8 cellular contexts compared by ENCODE assay signal in the genomic region with DNA sequence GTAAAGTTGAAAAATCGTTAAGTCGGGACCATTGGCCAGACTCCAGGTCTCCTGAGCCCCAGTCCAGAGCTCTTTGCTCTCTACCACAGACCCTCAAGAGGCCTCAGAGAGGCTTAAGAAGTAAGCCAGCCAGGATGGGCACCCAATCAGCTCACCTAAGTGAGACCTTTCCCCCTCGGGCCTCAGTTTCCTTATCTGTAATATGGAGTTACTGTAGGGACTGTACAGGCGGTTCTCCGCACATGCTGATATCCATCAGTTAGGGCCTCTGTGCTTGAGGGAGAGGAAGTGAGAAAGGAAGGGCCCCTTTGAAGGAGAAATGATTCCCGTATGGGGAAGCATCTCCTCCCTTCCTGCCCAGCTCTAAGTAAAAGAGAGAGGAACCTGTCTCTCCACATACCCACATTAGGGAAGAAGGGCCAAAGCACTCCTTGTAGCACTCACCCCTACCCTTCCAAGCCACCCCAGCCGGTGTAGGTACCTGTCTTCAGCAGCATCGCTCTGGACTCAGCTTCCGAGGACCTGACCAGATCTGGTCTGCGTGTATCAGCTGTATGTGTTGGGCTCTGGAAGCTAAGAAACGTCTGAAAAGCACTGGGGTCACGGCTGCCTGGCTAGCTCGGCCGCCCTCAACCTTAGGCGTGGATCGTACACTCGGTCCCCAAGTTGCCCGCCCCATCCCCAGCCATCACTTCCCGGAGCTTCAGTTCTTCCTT. TPM values are rescaled to one million over a fixed set of nuclear protein-coding genes. Genes with fewer than 3 reads are reported as not detected.
DNase-seq lines count a peak whose midpoint lies in the region; ATAC-seq and TF ChIP-seq lines count a peak whose summit lies in the region.

No MANE protein-coding gene starts in this region.

- H3K9me2 ChIP-seq in OCI-LY7 (ENCODE audit: insufficient read depth, low read length) = no peaks in the 10 kb centered on the region

- no peaks in the 10 kb centered on the region for H3K27me3 Mint-ChIP-seq in mesothelial cell of epicardium (ENCODE audit: low read depth)

- H3K79me2 ChIP-seq in OCI-LY7 (ENCODE audit: insufficient read depth, low read depth, low read length) = no peaks in the 10 kb centered on the region

- H3K36me3 Mint-ChIP-seq in mesothelial cell of epicardium = peaks cover 6% of the 10 kb centered on the region

- peak overlapping the region; percentile 89 for H3K27ac Mint-ChIP-seq in mesothelial cell of epicardium

- H3K27me3 ChIP-seq in duodenal mucosa (ENCODE audit: control insufficient read depth in 1 of 2, insufficient read depth in 2 of 2, low read length in 2 of 2) = no peaks in the 10 kb centered on the region
- no peaks in the 10 kb centered on the region for H3K27me3 ChIP-seq in vagina

- H2AFZ ChIP-seq in OCI-LY7 (ENCODE audit: low read length) = peak overlapping the region; percentile 84

- H3K4me3 ChIP-seq in OCI-LY7 (ENCODE audit: low read depth, low read length, poor library complexity, severe bottlenecking) (peak overlapping the region; percentile 74), duodenal mucosa (ENCODE audit: low read depth in 1 of 2, low read length in 2 of 2) (peak overlapping the region; percentile 75 to 79), vagina (peak overlapping the region; percentile 64 to 66)

- peak overlapping the region; percentile 84 to 85 for H3K9ac ChIP-seq in duodenal mucosa (ENCODE audit: low read depth in 1 of 2, low read length in 2 of 2)

- H3K4me1 ChIP-seq in OCI-LY7 (ENCODE audit: insufficient read depth, low read length, poor library complexity, severe bottlenecking) (peaks cover 18% of the 10 kb centered on the region), duodenal mucosa (ENCODE audit: control insufficient read depth in 1 of 2, insufficient read depth in 2 of 2, low read length in 2 of 2) (peaks cover 31% of the 10 kb centered on the region in 2 donors), vagina (peaks cover 37% of the 10 kb centered on the region)

- H3K4me2 ChIP-seq in OCI-LY7 (ENCODE audit: low read length) = peak overlapping the region; percentile 85

- H3K36me3 ChIP-seq in OCI-LY7 (ENCODE audit: insufficient read depth, low read length) (peaks cover 23% of the 10 kb centered on the region; the same call in 1 of the 2 replicates), duodenal mucosa (ENCODE audit: control insufficient read depth in 1 of 2, insufficient read depth in 2 of 2, low read length in 2 of 2) (peaks cover 14 to 33% of the 10 kb centered on the region in 2 donors), vagina (peaks cover 0 to 17% of the 10 kb centered on the region in 2 donors)

- H3K4me1 Mint-ChIP-seq in mesothelial cell of epicardium = peaks cover 34% of the 10 kb centered on the region

- intact Hi-C loops in OCI-LY7 (cut with micrococcal nuclease; ENCODE audit: unreplicated experiment) (no loop called here), vagina (cut with DNase I) (loop anchor here (10.0 kb wide), 1 partner anchor 375 kb away; no protein-coding TSS in a partner anchor)

- POLR2A ChIA-PET in OCI-LY7 (lab: Charles Lee) = interaction anchor here (0.6 to 1.2 kb wide), 3 partner anchors 9 to 80 kb away, joined by 3 read pairs; a partner anchor contains a TSS

- in situ Hi-C loops in G401 (cut with HindIII; ENCODE audit: low sequenced_read_pairs) = no loop called here

- H3K9me3 Mint-ChIP-seq in mesothelial cell of epicardium = no peaks in the 10 kb centered on the region

- CTCF ChIA-PET in OCI-LY7 (lab: Charles Lee; ENCODE audit: unreplicated experiment) = interaction anchor here (0.5 to 1.5 kb wide), 4 partner anchors 8 to 584 kb away, joined by 3 to 4 read pairs (median 3); a partner anchor contains a TSS

- TF ChIP-seq POLR2A in vagina (IDR thresholded peaks at IDR 0.05) = no peak

- DNase-seq in CD1c-positive myeloid dendritic cell (ENCODE audit: extremely low spot score) (peak; percentile 86), OCI-LY7 (ENCODE audit: low spot score) (peak; percentile 39), mesothelial cell of epicardium (ENCODE audit: low spot score in 2 of 2, unreplicated experiment in 2 of 2) (no peak), vagina (ENCODE audit: extremely low spot score in 2 of 2) (no peak), cerebellar cortex (ENCODE audit: low spot score) (no peak), G401 (ENCODE audit: low spot score) (no peak)

- BruUV-seq in OCI-LY7 (replicated peaks; lab: Mats Ljungman, UMichigan) = TSS peak; percentile 93

- H3K27ac ChIP-seq in OCI-LY7 (ENCODE audit: low read depth, low read length, poor library complexity, severe bottlenecking) = peak overlapping the region; percentile 38
- H3K27ac ChIP-seq in duodenal mucosa (ENCODE audit: low read depth, low read length) = peak overlapping the region; percentile 92
- H3K27ac ChIP-seq in vagina = peak overlapping the region; percentile 86

- H4K20me1 ChIP-seq in OCI-LY7 (ENCODE audit: insufficient read depth, low read length) = no peaks in the 10 kb centered on the region

- H3K9me3 ChIP-seq in OCI-LY7 (ENCODE audit: low read length) (no peaks in the 10 kb centered on the region), duodenal mucosa (ENCODE audit: control insufficient read depth in 1 of 2, low read length in 2 of 2) (no peaks in the 10 kb centered on the region), vagina (no peaks in the 10 kb centered on the region)

- peak overlapping the region; percentile 78 for H3K4me3 Mint-ChIP-seq in mesothelial cell of epicardium

- ATAC-seq in GM21526 (IDR thresholded peaks at IDR 0.05; ENCODE audit: low FRiP score, unreplicated experiment) = peak; percentile 7

- TF ChIP-seq CTCF in OCI-LY7 (conservative IDR thresholded peaks at IDR 0.05; ENCODE audit: low read length) (no peak), mesothelial cell of epicardium (IDR thresholded peaks at IDR 0.05; ENCODE audit: unreplicated experiment) (no peak), vagina (IDR thresholded peaks at IDR 0.05) (no peak)

RNA-seq across cellular contexts. Expression of a gene that starts 0.7 kb away (rescaled TPM):
- 11.2 and 16.9 TPM in 2 replicates for total RNA-seq in OCI-LY7 (2014; rRNA removed; shearing (Covaris generic))
- 14.4 and 14.9 TPM in 2 replicates for total RNA-seq in OCI-LY7 (2022)
- total RNA-seq in mesothelial cell of epicardium = 19.4 to 20.7 TPM (median 19.5 TPM) in 3 replicates
- 28.2 TPM for total RNA-seq in vagina
- 50.4 and 55.1 TPM in 2 replicates for total RNA-seq in G401 (2014; rRNA removed; shearing (Covaris generic))

RNA-seq across cellular contexts. Expression of a gene that starts 4.1 kb away (rescaled TPM):
- total RNA-seq in OCI-LY7 (2014; rRNA removed; shearing (Covaris generic)) = 0.05 TPM in 1 of 2 replicates, not detected in the other
- 0.23 and 0.35 TPM in 2 replicates for total RNA-seq in OCI-LY7 (2022)
- 7.8 to 8.3 TPM (median 8.1 TPM) in 3 replicates for total RNA-seq in mesothelial cell of epicardium
- total RNA-seq in vagina = 14.2 TPM
- 0.25 TPM in 1 of 2 replicates, not detected in the other for total RNA-seq in G401 (2014; rRNA removed; shearing (Covaris generic))

RNA-seq across cellular contexts. Expression of a gene that starts 9.5 kb away (rescaled TPM):
- 23.0 and 31.5 TPM in 2 replicates for total RNA-seq in OCI-LY7 (2014; rRNA removed; shearing (Covaris generic))
- total RNA-seq in OCI-LY7 (2022) = 111 and 114 TPM in 2 replicates
- 71.0 to 87.4 TPM (median 78.9 TPM) in 3 replicates for total RNA-seq in mesothelial cell of epicardium
- 40.3 TPM for total RNA-seq in vagina
- 23.6 and 52.0 TPM in 2 replicates for total RNA-seq in G401 (2014; rRNA removed; shearing (Covaris generic))

RNA-seq across cellular contexts. Expression of a gene that starts 20.6 kb away (rescaled TPM):
- total RNA-seq in OCI-LY7 (2014; rRNA removed; shearing (Covaris generic)) = 49.8 and 62.4 TPM in 2 replicates
- total RNA-seq in OCI-LY7 (2022) = 57.6 and 63.8 TPM in 2 replicates
- 52.6 to 54.2 TPM (median 53.4 TPM) in 3 replicates for total RNA-seq in mesothelial cell of epicardium
- 42.0 TPM for total RNA-seq in vagina
- total RNA-seq in G401 (2014; rRNA removed; shearing (Covaris generic)) = 99.5 and 129 TPM in 2 replicates

Comparison
In these comparisons a context has a peak if more than half of its experiments do, and no peak if none do; other contexts are left out.
1. DNase-seq: peak in CD1c-positive myeloid dendritic cell (single experiment) and OCI-LY7 (single experiment); none in mesothelial cell of epicardium (0 of 2), vagina (0 of 2), cerebellar cortex (single experiment) and G401 (single experiment).
2. H3K27ac ChIP-seq: peak in every context shown above with its lines; median percentile 92 in duodenal mucosa; 86 in vagina; 38 in OCI-LY7.
3. Peak in every context shown above with its lines, with median percentiles within 50 percentile points of each other: H3K4me3 ChIP-seq.